Comparison of ENCODE assay signal across 22 cellular contexts in the genomic region with DNA sequence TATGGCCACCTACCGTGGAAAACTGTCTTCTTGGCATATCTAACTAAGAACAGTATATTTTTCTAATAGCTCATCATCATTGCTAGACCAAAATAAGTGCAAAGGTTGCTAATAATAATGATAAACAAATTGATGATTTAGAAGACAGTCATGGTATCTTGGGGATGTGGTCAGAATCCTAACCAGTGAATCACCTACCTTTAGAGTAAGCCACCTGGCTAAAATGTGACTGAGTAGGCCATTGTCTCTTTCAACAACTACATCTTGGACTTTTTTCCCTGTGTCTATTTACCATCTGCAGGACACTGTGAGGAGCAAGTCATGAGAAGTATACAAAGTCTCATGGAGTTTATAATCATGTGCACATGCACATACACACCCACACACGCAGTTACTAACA.
"Had no signal": no experiment of that assay in that cellular context is flagged by ENCODE, and none has a peak within 500 bp of the region (broad histone marks: within the 10 kb centered on the region; RNA-seq: fewer than 3 reads in every experiment).

No MANE protein-coding gene starts in this region.

- H3K4me3 Mint-ChIP-seq: endodermal cell; naive thymus-derived CD8-positive, alpha-beta T cell; stimulated activated effector memory CD8-positive, alpha-beta T cell treated with anti-CD3 and anti-CD28 coated beads, Interleukin-12 subunit alpha, Interleukin-12 subunit beta, amount 100 ng/mL, for 72 hours; type B pancreatic cell had no signal

- H3K27ac ChIP-seq: coronary artery, esophagus muscularis mucosa, heart left ventricle, neutrophil, psoas muscle, right lobe of liver, suprapubic skin, thyroid gland, uterus had no signal

- H3K9me3 Mint-ChIP-seq: type B pancreatic cell had no signal

- H3K9me3 ChIP-seq: esophagus muscularis mucosa, mucosa of descending colon, neutrophil, psoas muscle, right lobe of liver, suprapubic skin, thyroid gland, uterus had no signal

- DNase-seq: effector CD4-positive, alpha-beta T cell; endodermal cell; heart left ventricle; hippocampal formation; kidney glomerular epithelial cell; mucosa of descending colon; naive thymus-derived CD8-positive, alpha-beta T cell; psoas muscle; retina; right lobe of liver; stimulated activated CD4-positive, alpha-beta T cell treated with anti-CD3 and anti-CD28 coated beads, Interleukin-4, amount 100 ng/mL, for 1 hour; stimulated activated CD8-positive, alpha-beta memory T cell treated with anti-CD3 and anti-CD28 coated beads, Interleukin-4, amount 100 ng/mL, for 48 hours; stimulated activated naive CD8-positive, alpha-beta T cell treated with anti-CD3 and anti-CD28 coated beads, Interleukin-15, Interleukin-2, amounts not matched to agents 100 U/mL and 50 U/mL, for 24 hours; thyroid gland; uterus had no signal

- H3K4me3 ChIP-seq: coronary artery, esophagus muscularis mucosa, heart left ventricle, mucosa of descending colon, psoas muscle, right lobe of liver, suprapubic skin, thyroid gland, uterus had no signal

- H3K4me1 Mint-ChIP-seq: naive thymus-derived CD8-positive, alpha-beta T cell; stimulated activated effector memory CD8-positive, alpha-beta T cell treated with anti-CD3 and anti-CD28 coated beads, Interleukin-12 subunit alpha, Interleukin-12 subunit beta, amount 100 ng/mL, for 72 hours had no signal

- H3K27me3 ChIP-seq: esophagus muscularis mucosa, heart left ventricle, neutrophil, right lobe of liver, suprapubic skin, thyroid gland, uterus had no signal

- H3K27ac Mint-ChIP-seq: endodermal cell; naive thymus-derived CD8-positive, alpha-beta T cell; stimulated activated effector memory CD8-positive, alpha-beta T cell treated with anti-CD3 and anti-CD28 coated beads, Interleukin-12 subunit alpha, Interleukin-12 subunit beta, amount 100 ng/mL, for 72 hours; type B pancreatic cell had no signal

- H3K4me1 ChIP-seq: psoas muscle, right lobe of liver, thyroid gland, uterus had no signal

- H3K36me3 ChIP-seq: esophagus muscularis mucosa, heart left ventricle, neutrophil, right lobe of liver, suprapubic skin, thyroid gland, uterus had no signal

- H3K36me3 Mint-ChIP-seq: naive thymus-derived CD8-positive, alpha-beta T cell; stimulated activated effector memory CD8-positive, alpha-beta T cell treated with anti-CD3 and anti-CD28 coated beads, Interleukin-12 subunit alpha, Interleukin-12 subunit beta, amount 100 ng/mL, for 72 hours; type B pancreatic cell had no signal

- H3K27me3 Mint-ChIP-seq: type B pancreatic cell had no signal

- ATAC-seq: heart left ventricle; left lobe of liver; mucosa of descending colon; naive thymus-derived CD8-positive, alpha-beta T cell; psoas muscle; right lobe of liver; stimulated activated effector memory CD8-positive, alpha-beta T cell treated with anti-CD3 and anti-CD28 coated beads, Interleukin-12 subunit alpha, Interleukin-12 subunit beta, amount 100 ng/mL, for 72 hours; stimulated activated naive CD8-positive, alpha-beta T cell treated with anti-CD3 and anti-CD28 coated beads, Interleukin-15, Interleukin-2, amounts not matched to agents 100 U/mL and 50 U/mL, for 24 hours had no signal
